In genomic region chr1:150010388-150011115, GRCh38 we compare ENCODE assay signal across 1 cellular context.
TF ChIP-seq lines count a peak whose summit lies in the region.

TSS of gene OTUD7B (minus strand) at chr1:150010726. CDS start at chr1:149977510, 33,216 bp downstream.

TF ChIP-seq in HEK293, 187 proteins besides CTCF, POLR2A, EP300 and RAD21 (continued from another document and continues in another):
- TF ChIP-seq PRDM2 (tag by site-specific recombination; IDR thresholded peaks at IDR 0.05; ENCODE audit: borderline replicate concordance) (no peak), ZNF677 (tag by site-specific recombination; IDR thresholded peaks at IDR 0.05) (no peak), ZNF624 (tag by site-specific recombination; IDR thresholded peaks at IDR 0.05) (0 out of 2 replicates have a peak, but pooled peaks have one; percentile 21), ZNF707 (tag by site-specific recombination; IDR thresholded peaks at IDR 0.05) (0 out of 2 replicates have a peak, but pooled peaks have one; percentile 33), KLF7 (tag by site-specific recombination; IDR thresholded peaks at IDR 0.05; ENCODE audit: borderline replicate concordance) (peak; percentile 89; the same call in 1 of the 2 replicates), ZNF184 (tag by site-specific recombination; IDR thresholded peaks at IDR 0.05) (peak; percentile 73; the same call in 1 of the 2 replicates), ZNF513 (tag by site-specific recombination; IDR thresholded peaks at IDR 0.05) (no peak), ZNF777 (tag by site-specific recombination; IDR thresholded peaks at IDR 0.05; ENCODE audit: borderline replicate concordance) (peak; percentile 98; the same call in 1 of the 2 replicates), PATZ1 (tag by site-specific recombination; IDR thresholded peaks at IDR 0.05) (peak; percentile 98), ZNF544 (tag by site-specific recombination; IDR thresholded peaks at IDR 0.05) (no peak), ZNF48 (tag by site-specific recombination; IDR thresholded peaks at IDR 0.05) (no peak), REPIN1 (tag by site-specific recombination; IDR thresholded peaks at IDR 0.05; ENCODE audit: low read depth) (0 out of 2 replicates have a peak, but pooled peaks have one; percentile 81), ZNF623 (tag by site-specific recombination; IDR thresholded peaks at IDR 0.05) (peak; percentile 21; the same call in 1 of the 2 replicates), ZBTB8A (tag by site-specific recombination; IDR thresholded peaks at IDR 0.05) (peak; percentile 64), ZNF221 (tag by site-specific recombination; IDR thresholded peaks at IDR 0.05; ENCODE audit: borderline replicate concordance) (no peak), KLF10 (tag by site-specific recombination; IDR thresholded peaks at IDR 0.05) (peak; percentile 67; the same call in 1 of the 2 replicates), ZNF785 (tag by site-specific recombination; IDR thresholded peaks at IDR 0.05) (no peak; the same call in 1 of the 2 replicates), ZNF792 (tag by site-specific recombination; IDR thresholded peaks at IDR 0.05) (0 out of 2 replicates have a peak, but pooled peaks have one; percentile 54), ELK4 (IDR thresholded peaks at IDR 0.05; ENCODE audit: borderline replicate concordance, low read depth, low read length) (peak; percentile 49; the same call in 1 of the 2 replicates), SCRT2 (tag by site-specific recombination; IDR thresholded peaks at IDR 0.05) (peak; percentile 75; the same call in 1 of the 2 replicates), ZSCAN5A (tag by site-specific recombination; IDR thresholded peaks at IDR 0.05) (peak; percentile 96), ZNF18 (tag by site-specific recombination; IDR thresholded peaks at IDR 0.05) (0 out of 2 replicates have a peak, but pooled peaks have one; percentile 39), ZNF335 (tag by site-specific recombination; conservative IDR thresholded peaks at IDR 0.05) (peak; percentile 87), ZBTB17 (tag by site-specific recombination; IDR thresholded peaks at IDR 0.05) (peak; percentile 97), ZXDB (tag by site-specific recombination; IDR thresholded peaks at IDR 0.05) (peak; percentile 97), ZNF24 (tag by site-specific recombination; IDR thresholded peaks at IDR 0.05) (peak; percentile 80; the same call in 1 of the 2 replicates), ZNF391 (tag by site-specific recombination; IDR thresholded peaks at IDR 0.05; ENCODE audit: borderline replicate concordance, low read depth) (peak; percentile 72; the same call in 1 of the 2 replicates), KLF9 (tag by site-specific recombination; IDR thresholded peaks at IDR 0.05; ENCODE audit: low read depth) (peak; percentile 78), ZNF776 (tag by site-specific recombination; IDR thresholded peaks at IDR 0.05; ENCODE audit: borderline replicate concordance) (no peak), ZBTB26 (tag by site-specific recombination; optimal IDR thresholded peaks at IDR 0.05) (peak; percentile 82), ZNF521 (tag by site-specific recombination; IDR thresholded peaks at IDR 0.05) (no peak), ZBTB21 (tag by site-specific recombination; IDR thresholded peaks at IDR 0.05) (peak; percentile 64; the same call in 1 of the 2 replicates), ZNF658 (tag by site-specific recombination; IDR thresholded peaks at IDR 0.05) (no peak), INSM2 (tag by site-specific recombination; IDR thresholded peaks at IDR 0.05) (peak; percentile 69; the same call in 1 of the 2 replicates), MYNN (tag by site-specific recombination; IDR thresholded peaks at IDR 0.05; ENCODE audit: borderline replicate concordance) (0 out of 2 replicates have a peak, but pooled peaks have one; percentile 34), SP2 (tag by site-specific recombination; IDR thresholded peaks at IDR 0.05) (peak; percentile 81), MEIS1 (CRISPR knock-in tag; IDR thresholded peaks at IDR 0.05; ENCODE audit: borderline replicate concordance) (0 out of 2 replicates have a peak, but pooled peaks have one; percentile 16), ZNF341 (tag by site-specific recombination; IDR thresholded peaks at IDR 0.05; ENCODE audit: low read depth) (peak; percentile 35), GLI4 (tag by site-specific recombination; IDR thresholded peaks at IDR 0.05) (peak; percentile 77), KLF17 (tag by site-specific recombination; IDR thresholded peaks at IDR 0.05) (peak; percentile 87), KLF8 (tag by site-specific recombination; IDR thresholded peaks at IDR 0.05) (peak; percentile 99), YY1 (tag by site-specific recombination; IDR thresholded peaks at IDR 0.05) (peak; percentile 85), ZNF514 (tag by site-specific recombination; IDR thresholded peaks at IDR 0.05) (no peak), ZNF174 (tag by site-specific recombination; IDR thresholded peaks at IDR 0.05) (no peak), MZF1 (tag by site-specific recombination; IDR thresholded peaks at IDR 0.05; ENCODE audit: borderline replicate concordance) (peak; percentile 64; the same call in 1 of the 2 replicates), ZNF146 (tag by site-specific recombination; IDR thresholded peaks at IDR 0.05) (peak; percentile 14)
